ENCODE assay signal across 8 cellular contexts in the genomic region with DNA sequence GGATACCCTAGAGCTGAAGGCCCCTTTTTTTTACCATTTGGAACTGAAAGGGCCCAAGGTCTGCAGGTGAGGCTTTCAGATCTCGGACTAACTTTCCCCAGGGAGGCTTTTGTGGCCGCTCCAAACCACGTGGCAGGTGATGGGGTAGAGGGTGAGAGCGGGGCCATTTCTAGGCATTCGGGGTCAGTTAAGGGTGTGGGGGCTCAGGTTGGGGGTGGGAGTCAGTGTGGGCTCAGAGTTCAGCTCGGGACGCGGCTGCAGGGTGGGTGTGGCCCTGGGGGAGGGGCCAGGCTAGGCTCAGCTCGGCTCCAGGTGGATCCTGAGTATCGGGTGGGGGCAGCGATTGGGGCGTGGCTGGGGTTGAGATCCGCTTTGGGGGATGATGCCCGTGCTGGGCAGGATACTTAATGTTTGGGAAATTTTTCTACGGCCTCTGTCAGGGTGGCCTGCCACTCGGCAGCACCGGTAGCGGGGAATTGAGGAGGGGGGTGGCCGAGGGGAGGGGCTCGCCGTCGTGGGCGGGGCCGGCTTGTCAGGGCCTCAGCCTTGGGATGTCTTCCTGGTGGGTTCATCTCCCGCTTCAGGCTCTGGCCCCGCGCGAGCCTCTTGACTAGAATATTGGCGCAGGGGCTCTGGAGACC. TPM values are rescaled to one million over a fixed set of nuclear protein-coding genes. Genes with fewer than 3 reads are reported as not detected.
DNase-seq lines count a peak whose midpoint lies in the region; ATAC-seq and TF ChIP-seq lines count a peak whose summit lies in the region.

No MANE protein-coding gene starts in this region.

- H3K27me3 ChIP-seq in heart right ventricle (no peaks in the 10 kb centered on the region), skeletal muscle tissue (ENCODE audit: control insufficient read depth in 3 of 3, insufficient read depth in 3 of 3, low read length in 3 of 3) (no peaks in the 10 kb centered on the region)

- H3K4me3 ChIP-seq in heart right ventricle (peak overlapping the region; percentile 56 to 96 (median 88)), skeletal muscle tissue (ENCODE audit: low read length in 3 of 3) (peak overlapping the region; percentile 73 to 80 (median 75))

- no peak for TF ChIP-seq CTCF in heart right ventricle (IDR thresholded peaks at IDR 0.05)

- intact Hi-C loops in heart right ventricle (cut with DNase I) = loop anchor here in 9 of 10 donors (2.0 to 10.0 kb wide), 11 partner anchors 33 to 334 kb away; a partner anchor contains a TSS
- intact Hi-C loops in Right ventricle myocardium inferior (cut with DNase I) = loop anchor here (2.0 kb wide), 1 partner anchor 24 kb away; no protein-coding TSS in a partner anchor

- H3K27ac Mint-ChIP-seq in activated CD4-positive, alpha-beta memory T cell treated with anti-CD3 and anti-CD28 coated beads, Interleukin-2, amount 10 ng/mL, durations not matched to agents 7 days and 5 days = peak overlapping the region; percentile 96

- H3K9ac ChIP-seq in skeletal muscle tissue (ENCODE audit: low read depth in 1 of 3, low read length in 3 of 3) = peak overlapping the region; percentile 68 to 85 (median 77)

- H3K4me1 Mint-ChIP-seq in activated CD4-positive, alpha-beta memory T cell treated with anti-CD3 and anti-CD28 coated beads, Interleukin-2, amount 10 ng/mL, durations not matched to agents 7 days and 5 days = peaks cover 66% of the 10 kb centered on the region

- H3K4me3 Mint-ChIP-seq in activated CD4-positive, alpha-beta memory T cell treated with anti-CD3 and anti-CD28 coated beads, Interleukin-2, amount 10 ng/mL, durations not matched to agents 7 days and 5 days = peak overlapping the region; percentile 96

- POLR2A ChIA-PET in activated CD4-positive, alpha-beta memory T cell treated with anti-CD3 and anti-CD28 coated beads, Interleukin-2, amount 10 ng/mL, durations not matched to agents 7 days and 5 days (lab: Charles Lee) = interaction anchor here (0.6 to 7.5 kb wide), 14 partner anchors 16 to 158 kb away, joined by 3 to 170 read pairs (median 6); no protein-coding TSS in a partner anchor

- H3K36me3 Mint-ChIP-seq in activated CD4-positive, alpha-beta memory T cell treated with anti-CD3 and anti-CD28 coated beads, Interleukin-2, amount 10 ng/mL, durations not matched to agents 7 days and 5 days (ENCODE audit: low read depth) = peaks cover 42% of the 10 kb centered on the region

- CTCF ChIA-PET in activated CD4-positive, alpha-beta memory T cell treated with anti-CD3 and anti-CD28 coated beads, Interleukin-2, amount 10 ng/mL, durations not matched to agents 7 days and 5 days (lab: Charles Lee) = interaction anchor here (0.7 to 2.5 kb wide), 13 partner anchors 12 to 161 kb away, joined by 3 to 12 read pairs (median 3); no protein-coding TSS in a partner anchor

- H3K4me1 ChIP-seq in heart right ventricle = peaks cover 37 to 73% (median 66%) of the 10 kb centered on the region in 9 donors
- H3K4me1 ChIP-seq in skeletal muscle tissue (ENCODE audit: control insufficient read depth in 3 of 3, insufficient read depth in 3 of 3, low read length in 3 of 3) = peaks cover 59 to 63% (median 59%) of the 10 kb centered on the region in 3 donors

- 18 to 24% methylated on average over 29 of the region's 29 CpGs for WGBS in heart right ventricle, 2 donors

- no peaks in the 10 kb centered on the region for H3K9me3 ChIP-seq in heart right ventricle
- H3K9me3 ChIP-seq in skeletal muscle tissue (ENCODE audit: control insufficient read depth in 3 of 3, low read length in 3 of 3) = no peaks in the 10 kb centered on the region

- no peak for ATAC-seq in heart right ventricle
- no peak for ATAC-seq in Right ventricle myocardium inferior
- ATAC-seq in HG03378 (IDR thresholded peaks at IDR 0.05; ENCODE audit: unreplicated experiment) = no peak
- no peak for ATAC-seq in HG03135 (IDR thresholded peaks at IDR 0.05; ENCODE audit: unreplicated experiment)

- H3K36me3 ChIP-seq in heart right ventricle = no peaks in the 10 kb centered on the region
- peaks cover 0 to 3% (median 0%) of the 10 kb centered on the region in 3 donors for H3K36me3 ChIP-seq in skeletal muscle tissue (ENCODE audit: control insufficient read depth in 3 of 3, insufficient read depth in 3 of 3, low read length in 3 of 3)

- no peaks in the 10 kb centered on the region for H3K9me3 Mint-ChIP-seq in activated CD4-positive, alpha-beta memory T cell treated with anti-CD3 and anti-CD28 coated beads, Interleukin-2, amount 10 ng/mL, durations not matched to agents 7 days and 5 days

- DNase-seq in heart right ventricle (no peak), Right ventricle myocardium inferior (ENCODE audit: missing footprints) (no peak), germinal center (ENCODE audit: low spot score) (peak; percentile 58), DMS153 treated with DMSO at 0.1 percent for 48 hours (lab: John Stamatoyannopoulos, UW; ENCODE audit: unreplicated experiment) (no peak)
- peak; percentile 54 for DNase-seq in activated CD4-positive, alpha-beta memory T cell treated with anti-CD3 and anti-CD28 coated beads, Interleukin-2, amount 10 ng/mL, durations not matched to agents 7 days and 5 days

- H3K27ac ChIP-seq in heart right ventricle (peak overlapping the region; percentile 97 to 100 (median 100)), skeletal muscle tissue (ENCODE audit: low read depth, low read length) (peak overlapping the region; percentile 88)

- H3K27me3 Mint-ChIP-seq in activated CD4-positive, alpha-beta memory T cell treated with anti-CD3 and anti-CD28 coated beads, Interleukin-2, amount 10 ng/mL, durations not matched to agents 7 days and 5 days = no peaks in the 10 kb centered on the region

RNA-seq across cellular contexts. Expression of a gene that starts 2.5 kb away (rescaled TPM):
- total RNA-seq in heart right ventricle = 100 to 1,000 TPM in 1 of 10 donors, 10 to 100 TPM in 9; 28.4 to 101 (median 49.4) TPM
- 10 to 100 TPM; 32.9 to 44.0 TPM for polyA plus RNA-seq in heart right ventricle
- 63.4 TPM for total RNA-seq in Right ventricle myocardium inferior
- total RNA-seq in activated CD4-positive, alpha-beta memory T cell treated with anti-CD3 and anti-CD28 coated beads, Interleukin-2, amount 10 ng/mL, durations not matched to agents 7 days and 5 days = 100 to 1,000 TPM; 199 TPM
- 20.4 TPM for total RNA-seq in skeletal muscle tissue

Comparison
In these comparisons a context has a peak if more than half of its experiments do, and no peak if none do; other contexts are left out.
1. DNase-seq: peak in activated CD4-positive, alpha-beta memory T cell treated with anti-CD3 and anti-CD28 coated beads, Interleukin-2, amount 10 ng/mL, durations not matched to agents 7 days and 5 days (single experiment) and germinal center (single experiment); none in heart right ventricle (0 of 2), Right ventricle myocardium inferior (single experiment) and DMS153 treated with DMSO at 0.1 percent for 48 hours (single experiment).